12 cellular contexts compared by ENCODE assay signal in genomic region chr10:5614081-5614721, GRCh38. TPM values are rescaled to one million over a fixed set of nuclear protein-coding genes. Genes with fewer than 3 reads are reported as not detected.
DNase-seq lines count a peak whose midpoint lies in the region; ATAC-seq, FAIRE-seq and TF ChIP-seq lines count a peak whose summit lies in the region.
"Had no signal": no experiment of that assay in that cellular context is flagged by ENCODE, and none has a peak within 500 bp of the region (broad histone marks: within the 10 kb centered on the region; RNA-seq: fewer than 3 reads in every experiment).

No MANE protein-coding gene starts in this region.

- peak; percentile 43 for FAIRE-seq in astrocyte (lab: Jason Lieb, UNC)

- 81 to 86% methylated on average over 5 of the region's 5 CpGs for WGBS in heart right ventricle, 2 donors

- no peaks in the 10 kb centered on the region for H3K9me3 Mint-ChIP-seq in astrocyte (ENCODE audit: unreplicated experiment)
- H3K9me3 Mint-ChIP-seq: CD8-positive, alpha-beta memory T cell had no signal

- H2AFZ ChIP-seq in astrocyte (ENCODE audit: low read depth, low read length): no peak overlapping the region

- no peaks in the 10 kb centered on the region for H3K79me2 ChIP-seq in astrocyte (ENCODE audit: insufficient read depth, low read length)

- intact Hi-C loops in heart right ventricle (cut with DNase I): loop anchor here in 1 of 10 donors (10.0 kb wide), 1 partner anchor 79 kb away; no protein-coding TSS in a partner anchor
- intact Hi-C loops in sciatic nerve (cut with DNase I): no loop called here

- H3K4me3 ChIP-seq in astrocyte (ENCODE audit: insufficient read depth, low read depth, low read length) (no peak overlapping the region), heart right ventricle (no peak overlapping the region)

- H3K4me3 Mint-ChIP-seq in astrocyte (ENCODE audit: unreplicated experiment) (no peak overlapping the region), T-helper 17 cell (no peak overlapping the region)
- H3K4me3 Mint-ChIP-seq: activated naive CD8-positive, alpha-beta T cell; CD8-positive, alpha-beta memory T cell had no signal

- no peaks in the 10 kb centered on the region for H3K27me3 ChIP-seq in astrocyte (ENCODE audit: insufficient read depth, low read length)
- H3K27me3 ChIP-seq in heart right ventricle: peaks cover 0 to 9% (median 0%) of the 10 kb centered on the region in 7 donors

- no peaks in the 10 kb centered on the region for H4K20me1 ChIP-seq in astrocyte (ENCODE audit: insufficient read depth, low read length)

- H3K4me1 ChIP-seq in astrocyte (ENCODE audit: insufficient read depth, low read length): peaks cover 14% of the 10 kb centered on the region
- H3K4me1 ChIP-seq in heart right ventricle: peaks cover 0 to 42% (median 17%) of the 10 kb centered on the region in 9 donors

- TF ChIP-seq CTCF in astrocyte (IDR thresholded peaks at IDR 0.05; ENCODE audit: insufficient read depth, low read depth, low read length) (no peak), heart right ventricle (IDR thresholded peaks at IDR 0.05) (no peak)

- DNase-seq in EH (ENCODE audit: low read depth) (peak; percentile 83), astrocyte (ENCODE audit: low read depth) (peak; percentile 64), heart right ventricle (no peak), sciatic nerve (ENCODE audit: low spot score) (no peak), T-helper 17 cell (no peak)
- DNase-seq: activated CD4-positive, alpha-beta T cell treated with anti-CD3 and anti-CD28 coated beads, Interleukin-2, amount 50 U/mL, for 48 hours; CD8-positive, alpha-beta memory T cell; stimulated activated naive CD4-positive, alpha-beta T cell treated with Interleukin-2 at 50 U/mL for 16 hours had no signal

- H3K27me3 Mint-ChIP-seq in astrocyte (ENCODE audit: low read depth, unreplicated experiment) (peaks cover 9% of the 10 kb centered on the region), T-helper 17 cell (peaks cover 11% of the 10 kb centered on the region)
- H3K27me3 Mint-ChIP-seq: activated naive CD8-positive, alpha-beta T cell had no signal

- H3K36me3 ChIP-seq in astrocyte (ENCODE audit: insufficient read depth, low read length) (no peaks in the 10 kb centered on the region), heart right ventricle (no peaks in the 10 kb centered on the region)

- H3K4me1 Mint-ChIP-seq in astrocyte (ENCODE audit: low read depth, unreplicated experiment): peaks cover 14% of the 10 kb centered on the region
- H3K4me1 Mint-ChIP-seq in T-helper 17 cell: peaks cover 6% of the 10 kb centered on the region
- H3K4me1 Mint-ChIP-seq: CD8-positive, alpha-beta memory T cell had no signal

- no peak overlapping the region for H3K27ac Mint-ChIP-seq in astrocyte (ENCODE audit: unreplicated experiment)
- no peak overlapping the region for H3K27ac Mint-ChIP-seq in T-helper 17 cell
- H3K27ac Mint-ChIP-seq: activated naive CD8-positive, alpha-beta T cell; CD8-positive, alpha-beta memory T cell had no signal

- no peak overlapping the region for H3K9ac ChIP-seq in astrocyte (ENCODE audit: low read length)

- no peaks in the 10 kb centered on the region for H3K36me3 Mint-ChIP-seq in astrocyte (ENCODE audit: low read depth, unreplicated experiment)
- H3K36me3 Mint-ChIP-seq in T-helper 17 cell (ENCODE audit: low read depth): peaks cover 2% of the 10 kb centered on the region
- H3K36me3 Mint-ChIP-seq: activated naive CD8-positive, alpha-beta T cell; CD8-positive, alpha-beta memory T cell had no signal

- no peaks in the 10 kb centered on the region for H3K9me3 ChIP-seq in astrocyte (ENCODE audit: insufficient read depth, low read depth, low read length)
- no peaks in the 10 kb centered on the region for H3K9me3 ChIP-seq in heart right ventricle
- no peaks in the 10 kb centered on the region for H3K9me3 ChIP-seq in T-helper 17 cell (ENCODE audit: control insufficient read depth, low read length, poor library complexity, severe bottlenecking)

- peak in 5 of 8 donors; percentile 9 to 31 (median 28) for ATAC-seq in heart right ventricle
- peak; percentile 60 for ATAC-seq in sciatic nerve
- ATAC-seq in HG03442 (IDR thresholded peaks at IDR 0.05; ENCODE audit: unreplicated experiment): no peak
- no peak for ATAC-seq in HG02763 (IDR thresholded peaks at IDR 0.05; ENCODE audit: unreplicated experiment)
- no peak for ATAC-seq in T-helper 17 cell
- no peak for ATAC-seq in GM18861 (IDR thresholded peaks at IDR 0.05; ENCODE audit: unreplicated experiment)

- peak overlapping the region; percentile 6 for H3K4me2 ChIP-seq in astrocyte (ENCODE audit: low read length)

- no peak overlapping the region for H3K27ac ChIP-seq in astrocyte (ENCODE audit: low read depth, low read length)
- peak overlapping the region in 6 of 10 donors; percentile 6 to 56 (median 32) for H3K27ac ChIP-seq in heart right ventricle

RNA-seq across cellular contexts. Expression of gene ASB13, which starts 52.2 kb away (rescaled TPM):
- total RNA-seq in astrocyte (4.7 and 4.8 TPM in 2 replicates), heart right ventricle (10 to 100 TPM in 9 of 10 donors, 1 to 10 TPM in 1; 9.3 to 16.3 (median 13.4) TPM), sciatic nerve (18.9 TPM), T-helper 17 cell (10 to 100 TPM in 1 of 2 donors, 1 to 10 TPM in 1; 6.0 to 11.6 TPM)
- 10 to 100 TPM in 1 of 2 donors, 1 to 10 TPM in 1; 8.4 to 18.0 TPM for polyA plus RNA-seq in heart right ventricle

Comparison
In these comparisons a context has a peak if more than half of its experiments do, and no peak if none do; other contexts are left out.
1. DNase-seq: peak in EH (single experiment) and astrocyte (single experiment); none in heart right ventricle (0 of 2), sciatic nerve (single experiment) and T-helper 17 cell (0 of 3).
2. ATAC-seq: peak in heart right ventricle (5 of 8) and sciatic nerve (single experiment); none in HG03442 (single experiment), HG02763 (single experiment), T-helper 17 cell (single experiment) and GM18861 (single experiment).